Comparison of ENCODE assay signal across 29 cellular contexts in genomic region chr7:137531671-137532070, GRCh38.
"Had no signal": no experiment of that assay in that cellular context is flagged by ENCODE, and none has a peak within 500 bp of the region (broad histone marks: within the 10 kb centered on the region; RNA-seq: fewer than 3 reads in every experiment).

No MANE protein-coding gene starts in this region.

- H3K27me3 ChIP-seq: stomach, suprapubic skin, testis, thyroid gland, tibial artery, tibial nerve, transverse colon, upper lobe of left lung, upper lobe of right lung, uterus, vagina had no signal

- H3K4me3 Mint-ChIP-seq: stimulated activated effector memory CD8-positive, alpha-beta T cell treated with anti-CD3 and anti-CD28 coated beads, Interleukin-12 subunit alpha, Interleukin-12 subunit beta, amount 100 ng/mL, for 72 hours; stimulated activated memory B cell treated with anti-CD40 and anti-IgM and Interleukin-4, amounts not matched to agents 10 μg/mL and 1 μg/mL and 100 μg/mL, for 72 hours; stimulated activated naive B cell treated with anti-CD40 and anti-IgM and Interleukin-4, amounts not matched to agents 10 μg/mL and 1 μg/mL and 100 μg/mL, for 72 hours; stimulated activated naive CD8-positive, alpha-beta T cell treated with anti-CD3 and anti-CD28 coated beads, Interleukin-15, amount 100 ng/mL, for 72 hours; stimulated activated naive CD8-positive, alpha-beta T cell treated with anti-CD3 and anti-CD28 coated beads, Interleukin-15, Interleukin-2, amounts not matched to agents 100 ng/mL and 50 ng/mL, for 24 hours; type B pancreatic cell had no signal

- H3K36me3 ChIP-seq: stomach, suprapubic skin, thoracic aorta, thyroid gland, tibial artery, tibial nerve, transverse colon, upper lobe of left lung, upper lobe of right lung, uterus, vagina had no signal

- DNase-seq: stimulated activated CD4-positive, alpha-beta T cell treated with anti-CD3 and anti-CD28 coated beads, Interleukin-2, amount 100 ng/mL, for 48 hours; stimulated activated CD4-positive, alpha-beta T cell treated with anti-CD3 and anti-CD28 coated beads, Interleukin-4, amount 100 ng/mL, for 1 hour; stimulated activated CD4-positive, alpha-beta T cell treated with anti-CD3 and anti-CD28 coated beads, Interleukin-4, amount 100 ng/mL, for 24 hours; stimulated activated CD4-positive, alpha-beta T cell treated with anti-CD3 and anti-CD28 coated beads, Interleukin-4, amount 100 ng/mL, for 4 hours; stimulated activated CD8-positive, alpha-beta memory T cell treated with anti-CD3 and anti-CD28 coated beads, Interleukin-4, amount 100 ng/mL, for 48 hours; stimulated activated naive B cell treated with anti-CD40 and anti-IgM and Interleukin-4, amounts not matched to agents 10 μg/mL and 1 μg/mL and 100 μg/mL, for 72 hours; stimulated activated naive CD4-positive, alpha-beta T cell; stimulated activated naive CD4-positive, alpha-beta T cell treated with Interleukin-2 at 50 U/mL for 16 hours; stimulated activated naive CD8-positive, alpha-beta T cell treated with anti-CD3 and anti-CD28 coated beads, Interleukin-15, amount 100 ng/mL, for 72 hours; stimulated activated naive CD8-positive, alpha-beta T cell treated with anti-CD3 and anti-CD28 coated beads, Interleukin-15, Interleukin-2, amounts not matched to agents 100 U/mL and 50 U/mL, for 24 hours; stomach; substantia nigra; testis; thyroid gland; tibial artery; transverse colon; trophoblast cell; upper lobe of left lung; upper lobe of right lung; uterus had no signal

- H3K4me1 ChIP-seq: stomach, suprapubic skin, testis, tibial artery, tibial nerve, transverse colon, upper lobe of left lung, upper lobe of right lung, uterus, vagina had no signal

- H3K27ac Mint-ChIP-seq: stimulated activated effector memory CD8-positive, alpha-beta T cell treated with anti-CD3 and anti-CD28 coated beads, Interleukin-12 subunit alpha, Interleukin-12 subunit beta, amount 100 ng/mL, for 72 hours; stimulated activated memory B cell treated with anti-CD40 and anti-IgM and Interleukin-4, amounts not matched to agents 10 μg/mL and 1 μg/mL and 100 μg/mL, for 72 hours; stimulated activated naive B cell treated with anti-CD40 and anti-IgM and Interleukin-4, amounts not matched to agents 10 μg/mL and 1 μg/mL and 100 μg/mL, for 72 hours; stimulated activated naive CD8-positive, alpha-beta T cell treated with anti-CD3 and anti-CD28 coated beads, Interleukin-15, amount 100 ng/mL, for 72 hours; stimulated activated naive CD8-positive, alpha-beta T cell treated with anti-CD3 and anti-CD28 coated beads, Interleukin-15, Interleukin-2, amounts not matched to agents 100 ng/mL and 50 ng/mL, for 24 hours; type B pancreatic cell had no signal

- FAIRE-seq: urothelium cell line had no signal

- H3K27me3 Mint-ChIP-seq: stimulated activated memory B cell treated with anti-CD40 and anti-IgM and Interleukin-4, amounts not matched to agents 10 μg/mL and 1 μg/mL and 100 μg/mL, for 72 hours; stimulated activated naive B cell treated with anti-CD40 and anti-IgM and Interleukin-4, amounts not matched to agents 10 μg/mL and 1 μg/mL and 100 μg/mL, for 72 hours; stimulated activated naive CD8-positive, alpha-beta T cell treated with anti-CD3 and anti-CD28 coated beads, Interleukin-15, amount 100 ng/mL, for 72 hours; stimulated activated naive CD8-positive, alpha-beta T cell treated with anti-CD3 and anti-CD28 coated beads, Interleukin-15, Interleukin-2, amounts not matched to agents 100 ng/mL and 50 ng/mL, for 24 hours; type B pancreatic cell had no signal

- H3K4me1 Mint-ChIP-seq: stimulated activated effector memory CD8-positive, alpha-beta T cell treated with anti-CD3 and anti-CD28 coated beads, Interleukin-12 subunit alpha, Interleukin-12 subunit beta, amount 100 ng/mL, for 72 hours; stimulated activated memory B cell treated with anti-CD40 and anti-IgM and Interleukin-4, amounts not matched to agents 10 μg/mL and 1 μg/mL and 100 μg/mL, for 72 hours; stimulated activated naive B cell treated with anti-CD40 and anti-IgM and Interleukin-4, amounts not matched to agents 10 μg/mL and 1 μg/mL and 100 μg/mL, for 72 hours; stimulated activated naive CD8-positive, alpha-beta T cell treated with anti-CD3 and anti-CD28 coated beads, Interleukin-15, amount 100 ng/mL, for 72 hours had no signal

- H3K9me3 ChIP-seq: stomach, suprapubic skin, testis, thoracic aorta, thyroid gland, tibial artery, tibial nerve, transverse colon, upper lobe of left lung, upper lobe of right lung, uterus, vagina had no signal

- H3K27ac ChIP-seq: stomach, suprapubic skin, testis, thoracic aorta, thyroid gland, tibial artery, tibial nerve, transverse colon, upper lobe of left lung, upper lobe of right lung, uterus, vagina had no signal

- H3K4me3 ChIP-seq: stomach, suprapubic skin, testis, thoracic aorta, thyroid gland, tibial artery, tibial nerve, transverse colon, upper lobe of left lung, upper lobe of right lung, uterus, vagina had no signal

- H3K9me3 Mint-ChIP-seq: stimulated activated memory B cell treated with anti-CD40 and anti-IgM and Interleukin-4, amounts not matched to agents 10 μg/mL and 1 μg/mL and 100 μg/mL, for 72 hours; stimulated activated naive B cell treated with anti-CD40 and anti-IgM and Interleukin-4, amounts not matched to agents 10 μg/mL and 1 μg/mL and 100 μg/mL, for 72 hours; stimulated activated naive CD8-positive, alpha-beta T cell treated with anti-CD3 and anti-CD28 coated beads, Interleukin-15, amount 100 ng/mL, for 72 hours; stimulated activated naive CD8-positive, alpha-beta T cell treated with anti-CD3 and anti-CD28 coated beads, Interleukin-15, Interleukin-2, amounts not matched to agents 100 ng/mL and 50 ng/mL, for 24 hours had no signal

- ATAC-seq: stimulated activated effector memory CD8-positive, alpha-beta T cell treated with anti-CD3 and anti-CD28 coated beads, Interleukin-12 subunit alpha, Interleukin-12 subunit beta, amount 100 ng/mL, for 72 hours; stimulated activated memory B cell treated with anti-CD40 and anti-IgM and Interleukin-4, amounts not matched to agents 10 μg/mL and 1 μg/mL and 100 μg/mL, for 72 hours; stimulated activated naive B cell treated with anti-CD40 and anti-IgM and Interleukin-4, amounts not matched to agents 10 μg/mL and 1 μg/mL and 100 μg/mL, for 72 hours; stimulated activated naive CD8-positive, alpha-beta T cell treated with anti-CD3 and anti-CD28 coated beads, Interleukin-15, amount 100 ng/mL, for 72 hours; stimulated activated naive CD8-positive, alpha-beta T cell treated with anti-CD3 and anti-CD28 coated beads, Interleukin-15, Interleukin-2, amounts not matched to agents 100 U/mL and 50 U/mL, for 24 hours; upper lobe of right lung had no signal

- H3K36me3 Mint-ChIP-seq: stimulated activated effector memory CD8-positive, alpha-beta T cell treated with anti-CD3 and anti-CD28 coated beads, Interleukin-12 subunit alpha, Interleukin-12 subunit beta, amount 100 ng/mL, for 72 hours; stimulated activated memory B cell treated with anti-CD40 and anti-IgM and Interleukin-4, amounts not matched to agents 10 μg/mL and 1 μg/mL and 100 μg/mL, for 72 hours; stimulated activated naive B cell treated with anti-CD40 and anti-IgM and Interleukin-4, amounts not matched to agents 10 μg/mL and 1 μg/mL and 100 μg/mL, for 72 hours; type B pancreatic cell had no signal
